In the genomic region with DNA sequence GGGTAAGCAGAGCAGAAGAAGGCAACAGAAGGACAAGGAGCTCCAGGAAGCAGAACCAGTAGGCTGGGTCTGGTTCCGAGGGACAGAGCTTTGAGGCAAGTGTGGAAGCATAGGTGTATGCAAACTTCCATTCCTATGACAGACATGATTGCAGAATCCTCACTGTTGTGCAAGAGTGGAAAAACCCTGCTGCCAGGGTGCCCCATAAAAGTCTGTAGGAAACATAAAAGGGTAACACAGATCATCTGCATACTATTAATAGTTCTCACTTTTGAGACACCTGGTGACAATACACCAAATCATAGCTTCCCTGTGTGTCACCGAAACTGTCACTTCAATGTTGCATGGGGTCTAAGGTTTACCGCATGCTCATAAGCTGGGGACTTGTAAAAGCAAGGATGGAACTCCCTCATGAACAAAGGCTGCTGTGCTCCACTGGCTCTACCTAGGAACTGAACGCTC, we compare ENCODE assay signal across 8 cellular contexts. TPM values are rescaled to one million over a fixed set of nuclear protein-coding genes. Genes with fewer than 3 reads are reported as not detected.
DNase-seq lines count a peak whose midpoint lies in the region; ATAC-seq, FAIRE-seq and TF ChIP-seq lines count a peak whose summit lies in the region.

No MANE protein-coding gene starts in this region.

- H3K27me3 ChIP-seq in BJ (ENCODE audit: control insufficient read depth, insufficient read depth, low read length) (no peaks in the 10 kb centered on the region), bronchial epithelial cell (ENCODE audit: control insufficient read depth, insufficient read depth, low read length) (no peaks in the 10 kb centered on the region), SJCRH30 (no peaks in the 10 kb centered on the region)

- CTCF ChIA-PET in BJ (lab: Yijun Ruan, JAX) = interaction anchor here (1.1 kb wide), 1 partner anchor 11 kb away, joined by 4 read pairs; no protein-coding TSS in a partner anchor

- peaks cover 14% of the 10 kb centered on the region for H3K4me1 ChIP-seq in SJCRH30

- H3K9me3 ChIP-seq in SJCRH30 (replicated peaks) = no peaks in the 10 kb centered on the region

- H3K27ac ChIP-seq in SJCRH30 = no peak overlapping the region

- POLR2A ChIA-PET in BJ (lab: Charles Lee) = interaction anchor here (0.6 to 1.1 kb wide), 3 partner anchors 19 to 136 kb away, joined by 3 to 5 read pairs (median 3); no protein-coding TSS in a partner anchor

- H3K4me3 ChIP-seq in BJ (ENCODE audit: low read depth, low read length) (no peak overlapping the region), bronchial epithelial cell (ENCODE audit: low read depth, low read length) (no peak overlapping the region), SJCRH30 (no peak overlapping the region)

- H3K36me3 ChIP-seq in BJ (ENCODE audit: control insufficient read depth, insufficient read depth, low read length) = peaks cover 12% of the 10 kb centered on the region
- H3K36me3 ChIP-seq in bronchial epithelial cell (ENCODE audit: control insufficient read depth, insufficient read depth, low read length) = peaks cover 2% of the 10 kb centered on the region
- H3K36me3 ChIP-seq in SJCRH30 = peaks cover 2% of the 10 kb centered on the region; the same call in 1 of the 2 replicates

- ATAC-seq in GM18907 (IDR thresholded peaks at IDR 0.05; ENCODE audit: unreplicated experiment) (peak; percentile 70), HG03108 (IDR thresholded peaks at IDR 0.05; ENCODE audit: unreplicated experiment) (peak; percentile 57)

- FAIRE-seq in bronchial epithelial cell (lab: Jason Lieb, UNC) = no peak

- DNase-seq in BJ (ENCODE audit: low read depth) (peak; percentile 19), bronchial epithelial cell (ENCODE audit: low read depth) (peak; percentile 64), NCI-H2196 (lab: John Stamatoyannopoulos, UW; ENCODE audit: unreplicated experiment) (no peak), NCI-H146 (lab: John Stamatoyannopoulos, UW) (no peak), SJCRH30 (no peak), cerebellar cortex (ENCODE audit: low spot score) (no peak)

- TF ChIP-seq CTCF in BJ (IDR thresholded peaks at IDR 0.05; ENCODE audit: insufficient read depth, low read depth, low read length) = no peak
- no peak for TF ChIP-seq CTCF in bronchial epithelial cell (IDR thresholded peaks at IDR 0.05; ENCODE audit: insufficient read depth, low read length, severe bottlenecking)

RNA-seq across cellular contexts. Expression of a gene that starts 39.7 kb away (rescaled TPM):
- polyA plus RNA-seq in BJ (2011; rRNA removed) = 28.2 and 30.2 TPM in 2 replicates
- polyA minus RNA-seq in BJ (2011; rRNA and poly(A)+ RNA removed) = 38.1 and 62.7 TPM in 2 replicates
- total RNA-seq in bronchial epithelial cell = 3.7 and 8.1 TPM in 2 replicates
- total RNA-seq in SJCRH30 (2014; rRNA removed; shearing (Covaris generic)) = 24.6 and 25.0 TPM in 2 replicates

Comparison
In these comparisons a context has a peak if more than half of its experiments do, and no peak if none do; other contexts are left out.
1. DNase-seq: peak in BJ (single experiment) and bronchial epithelial cell (single experiment); none in NCI-H2196 (single experiment), NCI-H146 (single experiment), SJCRH30 (0 of 2) and cerebellar cortex (single experiment).